Comparison of ENCODE assay signal across 19 cellular contexts in genomic region chr5:177336603-177337494, GRCh38. TPM values are rescaled to one million over a fixed set of nuclear protein-coding genes. Genes with fewer than 3 reads are reported as not detected.
DNase-seq lines count a peak whose midpoint lies in the region; ATAC-seq and TF ChIP-seq lines count a peak whose summit lies in the region.
"Had no signal": no experiment of that assay in that cellular context is flagged by ENCODE, and none has a peak within 500 bp of the region (broad histone marks: within the 10 kb centered on the region; RNA-seq: fewer than 3 reads in every experiment).

No MANE protein-coding gene starts in this region.

- H4K20me1 ChIP-seq in BLaER1, result peaks cover 32% of the 10 kb centered on the region

- TF ChIP-seq CTCF in WTC11 (IDR thresholded peaks at IDR 0.05) (no peak), lower lobe of right lung (IDR thresholded peaks at IDR 0.05) (no peak)

- H3K27ac ChIP-seq in BLaER1, result peak overlapping the region; percentile 96
- H3K27ac ChIP-seq in lower lobe of right lung, result no peak overlapping the region
- H3K27ac ChIP-seq: C4-2B, parathyroid adenoma had no signal

- H3K27me3 Mint-ChIP-seq in WTC11 (ENCODE audit: low read depth), result no peaks in the 10 kb centered on the region
- H3K27me3 Mint-ChIP-seq: activated CD4-positive, alpha-beta memory T cell treated with anti-CD3 and anti-CD28 coated beads, Interleukin-2, amount 10 ng/mL, durations not matched to agents 7 days and 5 days had no signal

- H3K36me3 Mint-ChIP-seq in WTC11, result peaks cover 58% of the 10 kb centered on the region

- H3K4me1 Mint-ChIP-seq in WTC11, result peaks cover 41% of the 10 kb centered on the region
- H3K4me1 Mint-ChIP-seq: mesothelial cell of epicardium had no signal

- POLR2A ChIA-PET in WTC11 (lab: Charles Lee), result interaction anchor here (0.9 to 1.1 kb wide), 3 partner anchors 15 to 36 kb away, joined by 3 to 4 read pairs (median 4); partner anchors contain the start of gene LMAN2

- H3K4me3 Mint-ChIP-seq in WTC11, result no peak overlapping the region
- H3K4me3 Mint-ChIP-seq: activated CD4-positive, alpha-beta memory T cell treated with anti-CD3 and anti-CD28 coated beads, Interleukin-2, amount 10 ng/mL, durations not matched to agents 7 days and 5 days; activated naive CD4-positive, alpha-beta T cell treated with anti-CD3 and anti-CD28 coated beads for 36 hours; mesothelial cell of epicardium had no signal

- H3K4me3 ChIP-seq in BLaER1 (no peak overlapping the region), lower lobe of right lung (no peak overlapping the region), MG63 (no peak overlapping the region)

- H3K9me3 ChIP-seq in BLaER1, result no peaks in the 10 kb centered on the region
- no peaks in the 10 kb centered on the region for H3K9me3 ChIP-seq in lower lobe of right lung
- no peaks in the 10 kb centered on the region for H3K9me3 ChIP-seq in MG63

- H3K36me3 ChIP-seq in BLaER1 (peaks cover 69% of the 10 kb centered on the region), lower lobe of right lung (peaks cover 85% of the 10 kb centered on the region), MG63 (peaks cover 89% of the 10 kb centered on the region)

- no peaks in the 10 kb centered on the region for H3K9me3 Mint-ChIP-seq in WTC11
- H3K9me3 Mint-ChIP-seq: activated naive CD4-positive, alpha-beta T cell treated with anti-CD3 and anti-CD28 coated beads for 36 hours; mesothelial cell of epicardium; natural killer cell had no signal

- no peaks in the 10 kb centered on the region for H3K27me3 ChIP-seq in BLaER1
- H3K27me3 ChIP-seq in lower lobe of right lung (ENCODE audit: low read depth), result no peaks in the 10 kb centered on the region
- H3K27me3 ChIP-seq in MG63, result no peaks in the 10 kb centered on the region

- intact Hi-C loops in lower lobe of right lung (cut with DNase I), result no loop called here

- H3K27ac Mint-ChIP-seq in WTC11, result peak overlapping the region; percentile 97
- H3K27ac Mint-ChIP-seq: activated CD4-positive, alpha-beta memory T cell treated with anti-CD3 and anti-CD28 coated beads, Interleukin-2, amount 10 ng/mL, durations not matched to agents 7 days and 5 days; mesothelial cell of epicardium had no signal

- H3K9ac ChIP-seq in BLaER1, result 0 out of 2 replicates have a peak overlapping the region, but pooled peaks have one; percentile 37
- H3K9ac ChIP-seq: parathyroid adenoma had no signal

- ATAC-seq in WTC11 (peak; percentile 71), lower lobe of right lung (no peak)
- ATAC-seq: left cardiac atrium, sciatic nerve had no signal

- DNase-seq in WTC11 (ENCODE audit: low spot score), result peak; percentile 53
- DNase-seq in lower lobe of right lung, result peak; percentile 39
- no peak for DNase-seq in MG63
- DNase-seq in AML-193 (lab: John Stamatoyannopoulos, UW), result no peak
- DNase-seq in activated CD4-positive, CD25-positive, alpha-beta regulatory T cell treated with anti-CD3 and anti-CD28 coated beads, Interleukin-2, amount 50 U/mL, for 72 hours, result no peak
- DNase-seq: caudate nucleus, left cardiac atrium, natural killer cell, NCI-H1092, NCI-H2081 treated with DMSO at 0.1 percent for 48 hours, NCI-H446, substantia nigra had no signal

- peak overlapping the region; percentile 96 for H3K4me2 ChIP-seq in BLaER1

- CTCF ChIA-PET in WTC11 (lab: Charles Lee), result interaction anchor here (0.6 to 2.5 kb wide), 17 partner anchors 9 to 165 kb away, joined by 3 to 23 read pairs (median 5); partner anchors contain the start of gene LMAN2

- peaks cover 87% of the 10 kb centered on the region for H3K4me1 ChIP-seq in BLaER1
- no peaks in the 10 kb centered on the region for H3K4me1 ChIP-seq in lower lobe of right lung
- H3K4me1 ChIP-seq: parathyroid adenoma had no signal

TF ChIP-seq in WTC11, 78 proteins besides CTCF, POLR2A, EP300 and RAD21:
- TF ChIP-seq ZNF121 (CRISPR knock-in tag; IDR thresholded peaks at IDR 0.05) (peak; percentile 52), ETV6 (CRISPR knock-in tag; IDR thresholded peaks at IDR 0.05) (0 out of 2 replicates have a peak, but pooled peaks have one; percentile 25), CREM (CRISPR knock-in tag; IDR thresholded peaks at IDR 0.05) (no peak), MAX (CRISPR knock-in tag; IDR thresholded peaks at IDR 0.05) (peak; percentile 64; the same call in 1 of the 2 replicates), USF1 (CRISPR knock-in tag; IDR thresholded peaks at IDR 0.05) (no peak), CBFB (CRISPR knock-in tag; IDR thresholded peaks at IDR 0.05; ENCODE audit: low read depth) (no peak), FOXK1 (CRISPR knock-in tag; IDR thresholded peaks at IDR 0.05) (0 out of 2 replicates have a peak, but pooled peaks have one; percentile 55)
TF ChIP-seq in WTC11: peak in this region for 4.

RNA-seq across cellular contexts. Expression of gene LMAN2, which starts 14.6 kb away (rescaled TPM):
- total RNA-seq in WTC11 (2021), result 141 to 162 TPM (median 147 TPM) in 3 replicates
- total RNA-seq in lower lobe of right lung, result 108 TPM
- total RNA-seq in MG63 (2014; rRNA removed; shearing (Covaris generic); ENCODE audit: low replicate concordance), result 296 and 502 TPM in 2 replicates

RNA-seq across cellular contexts. Expression of gene RGS14, which starts 20.9 kb away (rescaled TPM):
- total RNA-seq in WTC11 (2021) (60.4 to 74.6 TPM (median 64.6 TPM) in 3 replicates), lower lobe of right lung (16.2 TPM)
- 10.7 and 16.7 TPM in 2 replicates for total RNA-seq in MG63 (2014; rRNA removed; shearing (Covaris generic); ENCODE audit: low replicate concordance)

RNA-seq across cellular contexts. Expression of gene MXD3, which starts 25.2 kb away (rescaled TPM):
- total RNA-seq in WTC11 (2021), result 16.9 to 25.7 TPM (median 18.8 TPM) in 3 replicates
- total RNA-seq in lower lobe of right lung, result 10.8 TPM
- total RNA-seq in MG63 (2014; rRNA removed; shearing (Covaris generic); ENCODE audit: low replicate concordance), result 52.9 and 53.3 TPM in 2 replicates

RNA-seq across cellular contexts. Expression of gene PRELID1, which starts 33.2 kb away (rescaled TPM):
- total RNA-seq in WTC11 (2021) (235 to 273 TPM (median 245 TPM) in 3 replicates), lower lobe of right lung (101 TPM)
- total RNA-seq in MG63 (2014; rRNA removed; shearing (Covaris generic); ENCODE audit: low replicate concordance), result 914 and 924 TPM in 2 replicates

RNA-seq across cellular contexts. Expression of gene RAB24, which starts 33.3 kb away (rescaled TPM):
- total RNA-seq in WTC11 (2021), result 37.0 to 40.2 TPM (median 38.0 TPM) in 3 replicates
- 41.6 TPM for total RNA-seq in lower lobe of right lung
- 50.3 and 61.3 TPM in 2 replicates for total RNA-seq in MG63 (2014; rRNA removed; shearing (Covaris generic); ENCODE audit: low replicate concordance)

Comparison
In these comparisons a context has a peak if more than half of its experiments do, and no peak if none do; other contexts are left out.
1. DNase-seq: peak in WTC11 (single experiment) and lower lobe of right lung (single experiment); none in MG63 (single experiment), AML-193 (0 of 2) and activated CD4-positive, CD25-positive, alpha-beta regulatory T cell treated with anti-CD3 and anti-CD28 coated beads, Interleukin-2, amount 50 U/mL, for 72 hours (single experiment).